Comparison of ENCODE assay signal across 18 cellular contexts in the genomic region with DNA sequence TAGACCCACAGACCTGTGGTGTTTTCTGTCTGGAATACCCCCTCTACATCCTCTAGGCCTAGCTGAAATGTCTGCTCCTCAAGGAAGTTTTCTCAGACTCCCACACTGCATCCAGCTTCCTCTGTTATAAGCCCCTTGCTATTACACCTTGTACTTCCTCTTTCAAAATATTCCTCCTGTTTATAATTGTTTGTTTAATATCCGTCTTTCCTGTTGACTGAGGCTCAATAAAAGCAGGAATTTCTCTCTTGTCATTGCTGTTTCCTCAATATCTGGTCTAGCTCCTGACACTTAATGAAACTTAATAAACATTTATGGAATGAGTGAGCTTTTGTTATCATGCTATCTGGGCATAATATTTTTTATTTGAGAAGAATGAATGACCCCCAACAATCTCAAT.
"Had no signal": no experiment of that assay in that cellular context is flagged by ENCODE, and none has a peak within 500 bp of the region (broad histone marks: within the 10 kb centered on the region; RNA-seq: fewer than 3 reads in every experiment).

No MANE protein-coding gene starts in this region.

- H3K27ac Mint-ChIP-seq: activated B cell treated with CpG ODN at 0.5 μM for 24 hours; activated CD4-positive, alpha-beta T cell treated with anti-CD3 and anti-CD28 coated beads, Interleukin-2, amount 10 ng/mL, durations not matched to agents 7 days and 5 days; dendritic cell treated with granulocyte-macrophage colony-stimulating factor and Interleukin-4, amounts not matched to agents 40 ng/mL and 50 ng/mL, for 4 days; progenitor cell of endocrine pancreas; T-helper 2 cell treated with Interferon-gamma antibody and Interleukin-4, amounts not matched to agents 5 μg/mL and 100 μg/mL, for 36 hours had no signal

- H3K4me3 Mint-ChIP-seq: activated B cell treated with CpG ODN at 0.5 μM for 24 hours; activated CD4-positive, alpha-beta T cell treated with anti-CD3 and anti-CD28 coated beads, Interleukin-2, amount 10 ng/mL, durations not matched to agents 7 days and 5 days; dendritic cell treated with granulocyte-macrophage colony-stimulating factor and Interleukin-4, amounts not matched to agents 40 ng/mL and 50 ng/mL, for 4 days; T-helper 2 cell treated with Interferon-gamma antibody and Interleukin-4, amounts not matched to agents 5 μg/mL and 100 μg/mL, for 36 hours had no signal

- DNase-seq: activated B cell treated with CpG ODN at 0.5 μM for 24 hours; activated CD4-positive, alpha-beta T cell treated with anti-CD3 and anti-CD28 coated beads, Interleukin-2, amount 10 ng/mL, durations not matched to agents 7 days and 5 days; activated naive CD4-positive, alpha-beta T cell treated with Interleukin-2 at 50 U/mL for 16 hours; activated T-cell treated with anti-CD3 and anti-CD28 coated beads, Interleukin-2, amount 50 U/mL, for 48 hours; amniotic stem cell; effector CD8-positive, alpha-beta T cell; esophagus squamous epithelium; heart right ventricle; left ventricle myocardium inferior; occipital lobe; stimulated activated naive CD4-positive, alpha-beta T cell treated with Interleukin-2 at 50 U/mL for 16 hours; SW 1271; transverse colon; uterus had no signal

- H3K4me3 ChIP-seq: esophagus squamous epithelium, heart right ventricle, left ventricle myocardium inferior, suprapubic skin, transverse colon, uterus had no signal

- H3K27me3 Mint-ChIP-seq: activated CD4-positive, alpha-beta T cell treated with anti-CD3 and anti-CD28 coated beads, Interleukin-2, amount 10 ng/mL, durations not matched to agents 7 days and 5 days; dendritic cell treated with granulocyte-macrophage colony-stimulating factor and Interleukin-4, amounts not matched to agents 40 ng/mL and 50 ng/mL, for 4 days; progenitor cell of endocrine pancreas had no signal

- H3K4me1 Mint-ChIP-seq: activated B cell treated with CpG ODN at 0.5 μM for 24 hours had no signal

- H3K9me3 Mint-ChIP-seq: activated B cell treated with CpG ODN at 0.5 μM for 24 hours; dendritic cell treated with granulocyte-macrophage colony-stimulating factor and Interleukin-4, amounts not matched to agents 40 ng/mL and 50 ng/mL, for 4 days; T-helper 2 cell treated with Interferon-gamma antibody and Interleukin-4, amounts not matched to agents 5 μg/mL and 100 μg/mL, for 36 hours had no signal
